ENCODE assay signal across 2 cellular contexts in the genomic region with DNA sequence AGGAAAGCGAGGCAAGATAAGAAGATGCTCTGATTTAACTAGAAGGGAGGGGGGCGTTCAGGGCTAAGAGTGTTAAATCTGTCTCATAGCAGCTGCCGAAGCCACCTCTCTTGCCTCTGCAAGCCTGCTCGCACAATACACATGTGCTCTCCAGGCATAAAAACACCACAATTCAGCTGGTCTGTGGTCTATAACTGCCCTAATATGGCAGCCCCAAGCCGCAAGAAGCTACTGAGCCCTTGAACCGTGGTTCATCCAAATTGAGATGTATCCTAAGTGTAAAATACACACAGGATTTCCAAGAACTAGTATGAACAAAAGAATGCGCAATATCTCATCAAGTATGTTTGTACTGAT.
TF ChIP-seq lines count a peak whose summit lies in the region.

No MANE protein-coding gene starts in this region.

TF ChIP-seq in SK-N-SH, 30 proteins besides CTCF, POLR2A, EP300 and RAD21 (continued from another document):
- TF ChIP-seq GABPA (IDR thresholded peaks at IDR 0.05; ENCODE audit: low read depth), result no peak
- no peak for TF ChIP-seq REST (IDR thresholded peaks at IDR 0.05; ENCODE audit: low read depth, low read length)
- peak; percentile 65; the same call in 1 of the 2 replicates for TF ChIP-seq MXI1 (IDR thresholded peaks at IDR 0.05; ENCODE audit: low read depth, low read length)
- no peak for TF ChIP-seq MAX (IDR thresholded peaks at IDR 0.05; ENCODE audit: low read depth)
- TF ChIP-seq, protein P1, sequence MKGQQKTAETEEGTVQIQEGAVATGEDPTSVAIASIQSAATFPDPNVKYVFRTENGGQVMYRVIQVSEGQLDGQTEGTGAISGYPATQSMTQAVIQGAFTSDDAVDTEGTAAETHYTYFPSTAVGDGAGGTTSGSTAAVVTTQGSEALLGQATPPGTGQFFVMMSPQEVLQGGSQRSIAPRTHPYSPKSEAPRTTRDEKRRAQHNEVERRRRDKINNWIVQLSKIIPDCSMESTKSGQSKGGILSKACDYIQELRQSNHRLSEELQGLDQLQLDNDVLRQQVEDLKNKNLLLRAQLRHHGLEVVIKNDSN (IDR thresholded peaks at IDR 0.05; ENCODE audit: borderline replicate concordance, low read depth), result no peak
- no peak for TF ChIP-seq YY1 (IDR thresholded peaks at IDR 0.05; ENCODE audit: low read depth)

TF ChIP-seq in HepG2, 621 proteins besides CTCF, POLR2A, EP300 and RAD21 (continued from another document):
- TF ChIP-seq, protein P2, sequence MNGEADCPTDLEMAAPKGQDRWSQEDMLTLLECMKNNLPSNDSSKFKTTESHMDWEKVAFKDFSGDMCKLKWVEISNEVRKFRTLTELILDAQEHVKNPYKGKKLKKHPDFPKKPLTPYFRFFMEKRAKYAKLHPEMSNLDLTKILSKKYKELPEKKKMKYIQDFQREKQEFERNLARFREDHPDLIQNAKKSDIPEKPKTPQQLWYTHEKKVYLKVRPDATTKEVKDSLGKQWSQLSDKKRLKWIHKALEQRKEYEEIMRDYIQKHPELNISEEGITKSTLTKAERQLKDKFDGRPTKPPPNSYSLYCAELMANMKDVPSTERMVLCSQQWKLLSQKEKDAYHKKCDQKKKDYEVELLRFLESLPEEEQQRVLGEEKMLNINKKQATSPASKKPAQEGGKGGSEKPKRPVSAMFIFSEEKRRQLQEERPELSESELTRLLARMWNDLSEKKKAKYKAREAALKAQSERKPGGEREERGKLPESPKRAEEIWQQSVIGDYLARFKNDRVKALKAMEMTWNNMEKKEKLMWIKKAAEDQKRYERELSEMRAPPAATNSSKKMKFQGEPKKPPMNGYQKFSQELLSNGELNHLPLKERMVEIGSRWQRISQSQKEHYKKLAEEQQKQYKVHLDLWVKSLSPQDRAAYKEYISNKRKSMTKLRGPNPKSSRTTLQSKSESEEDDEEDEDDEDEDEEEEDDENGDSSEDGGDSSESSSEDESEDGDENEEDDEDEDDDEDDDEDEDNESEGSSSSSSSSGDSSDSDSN (CRISPR knock-in tag; IDR thresholded peaks at IDR 0.05), result no peak
